ENCODE assay signal across 11 cellular contexts in genomic region chr9:36165766-36166149, GRCh38. TPM values are rescaled to one million over a fixed set of nuclear protein-coding genes. Genes with fewer than 3 reads are reported as not detected.
DNase-seq lines count a peak whose midpoint lies in the region; ATAC-seq and TF ChIP-seq lines count a peak whose summit lies in the region.
"Had no signal": no experiment of that assay in that cellular context is flagged by ENCODE, and none has a peak within 500 bp of the region (broad histone marks: within the 10 kb centered on the region; RNA-seq: fewer than 3 reads in every experiment).

No MANE protein-coding gene starts in this region.

- H3K56ac ChIP-seq in H9 (ENCODE audit: insufficient read length, low read depth, low read length), result no peak overlapping the region

- no peak for DNase-seq in Right ventricle myocardium inferior (ENCODE audit: missing footprints)
- DNase-seq in cardiac septum (ENCODE audit: low spot score), result no peak
- DNase-seq in dermis blood vessel endothelial cell, result peak; percentile 26
- peak; percentile 62 for DNase-seq in myocyte (ENCODE audit: low read depth)
- DNase-seq in NCI-H2107 treated with DMSO at 0.1 percent for 48 hours (lab: John Stamatoyannopoulos, UW; ENCODE audit: unreplicated experiment), result no peak
- no peak for DNase-seq in H9
- DNase-seq in COLO668 (lab: John Stamatoyannopoulos, UW; ENCODE audit: unreplicated experiment), result no peak
- DNase-seq: SHP77 treated with DMSO at 0.1 percent for 48 hours had no signal

- H3K9ac ChIP-seq in H9 (ENCODE audit: extremely low read depth, insufficient read length, low read length), result no peak overlapping the region
- H3K9ac ChIP-seq: neural progenitor cell had no signal

- intact Hi-C loops in Right ventricle myocardium inferior (cut with DNase I), result loop anchor here (1.0 kb wide), 1 partner anchor 62 kb away; no protein-coding TSS in a partner anchor
- intact Hi-C loops in cardiac septum (cut with DNase I), result loop anchor here (1.0 to 10.0 kb wide), 2 partner anchors 62 to 211 kb away; partner anchors contain the start of gene OR2S2

- no peak overlapping the region for H3K18ac ChIP-seq in H9 (ENCODE audit: insufficient read length, low read depth, low read length)

- no peaks in the 10 kb centered on the region; a peak in 1 of 5 replicates for H3K9me3 Mint-ChIP-seq in H9
- H3K9me3 Mint-ChIP-seq: neural progenitor cell had no signal

- no peaks in the 10 kb centered on the region for H3K79me2 ChIP-seq in H9 (ENCODE audit: insufficient read depth, low read length)

- H2BK15ac ChIP-seq in H9 (ENCODE audit: low read depth, low read length), result no peak overlapping the region

- H3K4me2 ChIP-seq in H9 (ENCODE audit: insufficient read depth, insufficient read length, low read length), result no peak overlapping the region

- H3T11ph ChIP-seq in H9 (ENCODE audit: low read length), result no peak overlapping the region

- no peak overlapping the region for H4K91ac ChIP-seq in H9 (ENCODE audit: insufficient read length, low read depth, low read length)

- H3K23ac ChIP-seq in H9 (ENCODE audit: insufficient read length, low read depth, low read length), result no peak overlapping the region

- H2AK5ac ChIP-seq in H9 (ENCODE audit: insufficient read length, low read length), result no peak overlapping the region

- H2BK20ac ChIP-seq in H9 (ENCODE audit: low read depth, low read length, poor library complexity, severe bottlenecking), result no peak overlapping the region

- peaks cover 28% of the 10 kb centered on the region for H3K27me3 Mint-ChIP-seq in H9 (ENCODE audit: low read depth)

- no peak overlapping the region for H4K5ac ChIP-seq in H9 (ENCODE audit: insufficient read length, low read depth, low read length)

- no peak overlapping the region for H3K4ac ChIP-seq in H9 (ENCODE audit: low read depth, low read length)

- H3K14ac ChIP-seq in H9 (ENCODE audit: insufficient read depth, low read length), result no peak overlapping the region

- H3K27ac ChIP-seq in H9 (ENCODE audit: insufficient read length, low read depth, low read length), result no peak overlapping the region
- H3K27ac ChIP-seq: cardiac muscle cell, neural progenitor cell had no signal

- H3K79me1 ChIP-seq in H9 (ENCODE audit: insufficient read depth, low read depth, low read length, poor library complexity, severe bottlenecking), result no peaks in the 10 kb centered on the region

- ATAC-seq in Right ventricle myocardium inferior (peak; percentile 51), HG02973 (IDR thresholded peaks at IDR 0.05; ENCODE audit: unreplicated experiment) (no peak)

- peaks cover 36 to 47% of the 10 kb centered on the region in 2 experiments for H3K4me1 Mint-ChIP-seq in H9

- no peak overlapping the region for H2BK12ac ChIP-seq in H9 (ENCODE audit: insufficient read length, low read depth, low read length)

- H3K23me2 ChIP-seq in H9 (ENCODE audit: insufficient read length, low read depth, low read length, poor library complexity, severe bottlenecking), result no peaks in the 10 kb centered on the region

- no peak overlapping the region for H2AFZ ChIP-seq in H9 (ENCODE audit: low read length)

- no peak overlapping the region for H4K8ac ChIP-seq in H9 (replicated peaks; ENCODE audit: insufficient read length, low read depth, low read length)

- no peak overlapping the region for H2BK120ac ChIP-seq in H9 (ENCODE audit: low read depth, low read length, poor library complexity, severe bottlenecking)

- H3K27me3 ChIP-seq in H9 (ENCODE audit: insufficient read depth, low read length), result no peaks in the 10 kb centered on the region
- H3K27me3 ChIP-seq: cardiac muscle cell, neural progenitor cell had no signal

- H2BK5ac ChIP-seq in H9 (ENCODE audit: insufficient read length, low read length), result no peak overlapping the region

- no peak overlapping the region for H3K27ac Mint-ChIP-seq in H9
- H3K27ac Mint-ChIP-seq: neural progenitor cell had no signal

- no peaks in the 10 kb centered on the region for H3K9me3 ChIP-seq in H9 (ENCODE audit: control insufficient read depth, low read depth, low read length)

- no peaks in the 10 kb centered on the region for H4K20me1 ChIP-seq in H9 (ENCODE audit: control insufficient read depth, insufficient read depth, insufficient read length)

- H3K36me3 Mint-ChIP-seq in H9 (ENCODE audit: insufficient read depth in 1 of 3, low read depth in 3 of 3), result peaks cover 0 to 6% (median 0%) of the 10 kb centered on the region in 3 experiments; a peak in 1 of 7 replicates

- no CpG with 5 or more reads among the region's 12 CpGs for WGBS in H9 (ENCODE audit: extremely low coverage, insufficient read length, low lambda C conversion rate)

- H3K4me1 ChIP-seq in H9 (ENCODE audit: insufficient read depth, low read length), result peaks cover 10% of the 10 kb centered on the region

- no peak overlapping the region for H3K4me3 Mint-ChIP-seq in H9
- H3K4me3 Mint-ChIP-seq: neural progenitor cell had no signal

- TF ChIP-seq CTCF in H9 (conservative IDR thresholded peaks at IDR 0.05), result no peak

RNA-seq across cellular contexts. Expression of gene CCIN, which starts 3.4 kb away (rescaled TPM):
- not detected for total RNA-seq in Right ventricle myocardium inferior
- total RNA-seq in cardiac septum, result 0.16 TPM
- under 0.01 and 0.19 TPM in 2 replicates for total RNA-seq in dermis blood vessel endothelial cell
- 0.26 and 1.2 TPM in 2 replicates for total RNA-seq in myocyte
- polyA plus RNA-seq in myocyte (2012), result 2.3 TPM
- 0.11 TPM in 1 of 2 replicates, not detected in the other for total RNA-seq in H9 (2021)
- polyA plus RNA-seq: cardiac muscle cell had no signal

RNA-seq across cellular contexts. Expression of gene CLTA, which starts 25.0 kb away (rescaled TPM):
- total RNA-seq in Right ventricle myocardium inferior (69.4 TPM), cardiac septum (58.3 TPM), dermis blood vessel endothelial cell (338 and 359 TPM in 2 replicates), myocyte (186 and 193 TPM in 2 replicates), H9 (2021) (195 and 212 TPM in 2 replicates)
- 251 TPM for polyA plus RNA-seq in myocyte (2012)

RNA-seq across cellular contexts. Expression of gene GLIPR2, which starts 29.2 kb away (rescaled TPM):
- 8.9 TPM for total RNA-seq in Right ventricle myocardium inferior
- 6.6 TPM for total RNA-seq in cardiac septum
- 32.4 and 45.6 TPM in 2 replicates for total RNA-seq in dermis blood vessel endothelial cell
- 24.2 and 26.7 TPM in 2 replicates for total RNA-seq in myocyte
- polyA plus RNA-seq in myocyte (2012), result 67.3 TPM
- total RNA-seq in H9 (2021), result 9.7 and 10.0 TPM in 2 replicates

Comparison
In these comparisons a context has a peak if more than half of its experiments do, and no peak if none do; other contexts are left out.
1. DNase-seq: peak in dermis blood vessel endothelial cell (single experiment) and myocyte (single experiment); none in Right ventricle myocardium inferior (single experiment), cardiac septum (single experiment), NCI-H2107 treated with DMSO at 0.1 percent for 48 hours (single experiment), H9 (single experiment) and COLO668 (single experiment).